In the genomic region with DNA sequence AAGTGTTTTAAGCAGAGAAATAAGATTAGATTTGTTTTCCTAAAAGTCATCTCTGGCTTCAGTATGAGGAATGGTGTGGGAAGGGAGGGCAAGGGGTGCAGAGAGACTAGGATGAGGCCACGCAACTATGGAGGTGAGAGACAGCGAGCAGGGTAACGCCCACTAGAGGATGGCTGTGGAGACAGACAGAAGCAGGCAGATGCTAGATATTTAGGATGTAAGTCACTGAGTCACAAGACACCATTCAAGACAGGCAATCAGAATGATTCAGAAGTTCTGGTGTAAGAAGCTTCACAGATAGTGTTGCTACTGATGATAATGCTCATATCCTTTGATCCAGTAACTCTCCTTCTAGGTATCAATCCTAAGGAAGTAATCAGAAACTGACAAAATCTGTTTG, we compare ENCODE assay signal across 12 cellular contexts. TPM values are rescaled to one million over a fixed set of nuclear protein-coding genes. Genes with fewer than 3 reads are reported as not detected.
DNase-seq lines count a peak whose midpoint lies in the region; ATAC-seq, FAIRE-seq and TF ChIP-seq lines count a peak whose summit lies in the region.
"Had no signal": no experiment of that assay in that cellular context is flagged by ENCODE, and none has a peak within 500 bp of the region (broad histone marks: within the 10 kb centered on the region; RNA-seq: fewer than 3 reads in every experiment).

No MANE protein-coding gene starts in this region.

- peak; percentile 59 for DNase-seq in CD1c-positive myeloid dendritic cell (ENCODE audit: extremely low spot score)
- no peak for DNase-seq in H54 (ENCODE audit: insufficient read length, low spot score)
- DNase-seq in activated B cell treated with CpG ODN at 0.5 μM for 24 hours: no peak
- DNase-seq in kidney tubule cell (ENCODE audit: low spot score): peak; percentile 56
- no peak for DNase-seq in CD8-positive, alpha-beta memory T cell
- no peak for DNase-seq in stimulated activated CD4-positive, alpha-beta T cell treated with anti-CD3 and anti-CD28 coated beads, Interleukin-4, amount 100 ng/mL, for 24 hours
- DNase-seq in NCI-H526 (lab: John Stamatoyannopoulos, UW): no peak
- no peak for DNase-seq in activated effector memory CD4-positive, alpha-beta T cell treated with anti-CD3 and anti-CD28 coated beads, Interleukin-2, amount 50 U/mL, for 16 hours
- DNase-seq: activated naive CD4-positive, alpha-beta T cell; CD4-positive, CD25-positive, alpha-beta regulatory T cell; cortex of kidney; stimulated activated CD4-positive, alpha-beta T cell treated with anti-CD3 and anti-CD28 coated beads, Interleukin-15, amount 100 ng/mL, for 24 hours had no signal

- intact Hi-C loops in activated B cell treated with CpG ODN at 0.5 μM for 24 hours (cut with micrococcal nuclease): no loop called here

- ATAC-seq in activated B cell treated with CpG ODN at 0.5 μM for 24 hours (ENCODE audit: low read depth): no peak

- no peaks in the 10 kb centered on the region for H3K27me3 Mint-ChIP-seq in activated B cell treated with CpG ODN at 0.5 μM for 24 hours
- peaks cover 0 to 2% of the 10 kb centered on the region in 2 donors for H3K27me3 Mint-ChIP-seq in CD8-positive, alpha-beta memory T cell
- H3K27me3 Mint-ChIP-seq: CD4-positive, CD25-positive, alpha-beta regulatory T cell had no signal

- peak overlapping the region; percentile 9 for H3K27ac Mint-ChIP-seq in activated B cell treated with CpG ODN at 0.5 μM for 24 hours
- H3K27ac Mint-ChIP-seq in CD8-positive, alpha-beta memory T cell: no peak overlapping the region

- H3K9me3 Mint-ChIP-seq in activated B cell treated with CpG ODN at 0.5 μM for 24 hours: no peaks in the 10 kb centered on the region
- H3K9me3 Mint-ChIP-seq in CD8-positive, alpha-beta memory T cell: no peaks in the 10 kb centered on the region
- H3K9me3 Mint-ChIP-seq: CD4-positive, CD25-positive, alpha-beta regulatory T cell had no signal

- POLR2A ChIA-PET in activated B cell treated with CpG ODN at 0.5 μM for 24 hours (lab: Charles Lee): no interaction called here
- POLR2A ChIA-PET in CD8-positive, alpha-beta memory T cell (lab: Charles Lee): no interaction called here

- no peak overlapping the region for H3K4me3 Mint-ChIP-seq in activated B cell treated with CpG ODN at 0.5 μM for 24 hours
- H3K4me3 Mint-ChIP-seq in CD8-positive, alpha-beta memory T cell: no peak overlapping the region
- H3K4me3 Mint-ChIP-seq: CD4-positive, CD25-positive, alpha-beta regulatory T cell had no signal

- no peak for TF ChIP-seq CTCF in activated B cell treated with CpG ODN at 0.5 μM for 24 hours (IDR thresholded peaks at IDR 0.05)

- CTCF ChIA-PET in activated B cell treated with CpG ODN at 0.5 μM for 24 hours (lab: Charles Lee): no interaction called here
- CTCF ChIA-PET in CD8-positive, alpha-beta memory T cell (lab: Charles Lee): no interaction called here

- no peak for TF ChIP-seq POLR2A in H54 (IDR thresholded peaks at IDR 0.05; ENCODE audit: low read depth, low read length)

- H3K4me1 Mint-ChIP-seq in activated B cell treated with CpG ODN at 0.5 μM for 24 hours: peaks cover 17% of the 10 kb centered on the region
- H3K4me1 Mint-ChIP-seq in CD8-positive, alpha-beta memory T cell: no peaks in the 10 kb centered on the region

- H3K27ac ChIP-seq in CD8-positive, alpha-beta memory T cell (ENCODE audit: low read depth, low read length): no peak overlapping the region

- H3K36me3 Mint-ChIP-seq in activated B cell treated with CpG ODN at 0.5 μM for 24 hours (ENCODE audit: low read depth): peaks cover 23% of the 10 kb centered on the region
- H3K36me3 Mint-ChIP-seq in CD8-positive, alpha-beta memory T cell: peaks cover 4 to 37% (median 12%) of the 10 kb centered on the region in 3 donors

- H3K36me3 ChIP-seq in CD8-positive, alpha-beta memory T cell (ENCODE audit: insufficient read depth, low read length): no peaks in the 10 kb centered on the region

- no peak overlapping the region for H3K4me3 ChIP-seq in CD8-positive, alpha-beta memory T cell (ENCODE audit: low read length)

- H3K27me3 ChIP-seq in CD8-positive, alpha-beta memory T cell (ENCODE audit: insufficient read depth, low read length, poor library complexity, severe bottlenecking): no peaks in the 10 kb centered on the region

- H3K4me1 ChIP-seq in CD8-positive, alpha-beta memory T cell (ENCODE audit: insufficient read depth, low read length): no peaks in the 10 kb centered on the region

- peak; percentile 83 for FAIRE-seq in H54 (lab: Jason Lieb, UNC)

- no peaks in the 10 kb centered on the region for H3K9me3 ChIP-seq in CD8-positive, alpha-beta memory T cell (ENCODE audit: low read length)

RNA-seq across cellular contexts. Expression of gene HSPBAP1, which starts 19.1 kb away (rescaled TPM):
- 18.1 and 20.6 TPM in 2 replicates for total RNA-seq in activated B cell treated with CpG ODN at 0.5 μM for 24 hours
- total RNA-seq in CD8-positive, alpha-beta memory T cell: 10 to 100 TPM; 10.2 to 10.6 TPM
- 7.2 TPM for polyA plus RNA-seq in CD8-positive, alpha-beta memory T cell

RNA-seq across cellular contexts. Expression of gene SLC49A4, which starts 20.3 kb away (rescaled TPM):
- 3.0 and 3.2 TPM in 2 replicates for total RNA-seq in activated B cell treated with CpG ODN at 0.5 μM for 24 hours
- 1 to 10 TPM; 2.1 to 2.3 TPM for total RNA-seq in CD8-positive, alpha-beta memory T cell
- polyA plus RNA-seq in CD8-positive, alpha-beta memory T cell: 1.6 TPM

Comparison
In these comparisons a context has a peak if more than half of its experiments do, and no peak if none do; other contexts are left out.
1. DNase-seq: peak in CD1c-positive myeloid dendritic cell (single experiment) and kidney tubule cell (single experiment); none in H54 (single experiment), activated B cell treated with CpG ODN at 0.5 μM for 24 hours (single experiment), CD8-positive, alpha-beta memory T cell (0 of 5), stimulated activated CD4-positive, alpha-beta T cell treated with anti-CD3 and anti-CD28 coated beads, Interleukin-4, amount 100 ng/mL, for 24 hours (single experiment), NCI-H526 (0 of 2) and activated effector memory CD4-positive, alpha-beta T cell treated with anti-CD3 and anti-CD28 coated beads, Interleukin-2, amount 50 U/mL, for 16 hours (single experiment).